Comparison of ENCODE assay signal across 31 cellular contexts in genomic region chr20:36228809-36229208, GRCh38.
"Had no signal": no experiment of that assay in that cellular context is flagged by ENCODE, and none has a peak within 500 bp of the region (broad histone marks: within the 10 kb centered on the region; RNA-seq: fewer than 3 reads in every experiment).

No MANE protein-coding gene starts in this region.

- H3K36me3 Mint-ChIP-seq: activated naive CD4-positive, alpha-beta T cell treated with anti-CD3 and anti-CD28 coated beads, Interleukin-2, amount 50 U/mL, for 72 hours; T-cell had no signal

- H3K4me1 ChIP-seq: ascending aorta, body of pancreas had no signal

- H3K4me3 Mint-ChIP-seq: activated B cell treated with CpG ODN at 0.5 μM for 24 hours; activated CD8-positive, alpha-beta T cell treated with anti-CD3 and anti-CD28 coated beads, Interleukin-2, amount 10 ng/mL, durations not matched to agents 7 days and 5 days; activated naive CD8-positive, alpha-beta T cell treated with anti-CD3 and anti-CD28 coated beads, Interleukin-2, amount 50 U/mL, for 24 hours; activated T-cell treated with anti-CD3 and anti-CD28 coated beads, Interleukin-2, amount 50 U/mL, for 4 hours had no signal

- H3K9me3 Mint-ChIP-seq: activated B cell treated with CpG ODN at 0.5 μM for 24 hours; activated naive CD4-positive, alpha-beta T cell treated with anti-CD3 and anti-CD28 coated beads, Interleukin-2, amount 50 U/mL, for 72 hours; activated naive CD8-positive, alpha-beta T cell treated with anti-CD3 and anti-CD28 coated beads, Interleukin-2, amount 50 U/mL, for 24 hours; activated T-cell treated with anti-CD3 and anti-CD28 coated beads, Interleukin-2, amount 50 U/mL, for 4 hours; T-cell had no signal

- H3K9me3 ChIP-seq: ascending aorta, MG63 had no signal

- H3K4me1 Mint-ChIP-seq: activated B cell treated with CpG ODN at 0.5 μM for 24 hours had no signal

- H3K27ac Mint-ChIP-seq: activated B cell treated with CpG ODN at 0.5 μM for 24 hours; activated CD8-positive, alpha-beta T cell treated with anti-CD3 and anti-CD28 coated beads, Interleukin-2, amount 10 ng/mL, durations not matched to agents 7 days and 5 days; activated naive CD4-positive, alpha-beta T cell treated with anti-CD3 and anti-CD28 coated beads, Interleukin-2, amount 50 U/mL, for 72 hours had no signal

- H3K27ac ChIP-seq: ascending aorta, body of pancreas, SK-N-MC had no signal

- ATAC-seq: activated CD8-positive, alpha-beta T cell treated with anti-CD3 and anti-CD28 coated beads, Interleukin-2, amount 10 ng/mL, durations not matched to agents 7 days and 5 days; activated naive CD8-positive, alpha-beta T cell treated with anti-CD3 and anti-CD28 coated beads, Interleukin-2, amount 50 U/mL, for 24 hours; body of pancreas; Panc1; Right ventricle myocardium inferior had no signal

- H3K36me3 ChIP-seq: MG63 had no signal

- DNase-seq: activated B cell treated with CpG ODN at 0.5 μM for 24 hours; activated CD4-positive, alpha-beta T cell treated with anti-CD3 and anti-CD28 coated beads, Interleukin-2, amount 50 U/mL, for 4 hours; activated CD8-positive, alpha-beta memory T cell treated with anti-CD3 and anti-CD28 coated beads, Interleukin-2, amount 50 U/mL, for 48 hours; activated CD8-positive, alpha-beta T cell treated with anti-CD3 and anti-CD28 coated beads, Interleukin-2, amount 10 ng/mL, durations not matched to agents 7 days and 5 days; activated gamma-delta T cell; activated naive CD8-positive, alpha-beta T cell treated with anti-CD3 and anti-CD28 coated beads, Interleukin-2, amount 50 U/mL, for 24 hours; activated T-cell treated with anti-CD3 and anti-CD28 coated beads, Interleukin-2, amount 50 U/mL, for 4 hours; amniotic stem cell; body of pancreas; central memory CD4-positive, alpha-beta T cell; MG63; MV-4-11; NCI-H1092 treated with DMSO at 0.1 percent for 48 hours; NCI-H1417 treated with DMSO at 0.1 percent for 48 hours; NCI-H1694; NCI-H2029; NCI-H2107; NCI-H2171 treated with DMSO at 0.1 percent for 48 hours; NCI-H345; NCI-H510A; NCI-H526 treated with DMSO at 0.1 percent for 48 hours; NCI-H82; RPMI8226; T-cell; T-helper 2 cell; T1000 had no signal

- H3K4me3 ChIP-seq: ascending aorta, body of pancreas, MG63, SK-N-MC had no signal

- H3K27me3 ChIP-seq: ascending aorta, body of pancreas, MG63 had no signal
